14 cellular contexts compared by ENCODE assay signal in genomic region chr3:39542588-39542988, GRCh38.
A peak's percentile ranks its signal among the peaks of the same experiment; 100 is the strongest.
DNase-seq lines count a peak whose midpoint lies in the region; ATAC-seq and TF ChIP-seq lines count a peak whose summit lies in the region.
"Had no signal": no experiment of that assay in that cellular context is flagged by ENCODE, and none has a peak within 500 bp of the region (broad histone marks: within the 10 kb centered on the region; RNA-seq: fewer than 3 reads in every experiment).

No MANE protein-coding gene starts in this region.

- TF ChIP-seq CTCF in Calu3 (IDR thresholded peaks at IDR 0.05; ENCODE audit: unreplicated experiment) = no peak

- intact Hi-C loops in Calu3 (cut with micrococcal nuclease; ENCODE audit: unreplicated experiment) = loop anchor here (2.0 to 10.0 kb wide), 8 partner anchors 125 to 774 kb away; no protein-coding TSS in a partner anchor

- H3K4me1 ChIP-seq in mesendoderm (ENCODE audit: control insufficient read depth, low read depth, low read length) = peaks cover 2% of the 10 kb centered on the region

- no peak overlapping the region for H3K4me3 Mint-ChIP-seq in stimulated activated naive CD8-positive, alpha-beta T cell treated with anti-CD3 and anti-CD28 coated beads, Interleukin-15, amount 100 ng/mL, for 72 hours
- H3K4me3 Mint-ChIP-seq in Calu3 (ENCODE audit: low read depth, unreplicated experiment) = no peak overlapping the region

- no peak overlapping the region for H4K5ac ChIP-seq in mesendoderm (ENCODE audit: low read length)

- H3K4me2 ChIP-seq in mesendoderm (ENCODE audit: low read length) = no peak overlapping the region

- no peaks in the 10 kb centered on the region for H3K79me1 ChIP-seq in mesendoderm (ENCODE audit: low read length)

- no CpG with 5 or more reads among the region's 5 CpGs for WGBS in mesendoderm (ENCODE audit: extremely low coverage, insufficient coverage, low lambda C conversion rate)

- no peaks in the 10 kb centered on the region for H3K27me3 ChIP-seq in mesendoderm (ENCODE audit: insufficient read depth, low read length, poor library complexity)

- peak overlapping the region; percentile 80 for H3K18ac ChIP-seq in mesendoderm (ENCODE audit: low read length)

- H3K36me3 Mint-ChIP-seq in Calu3 (ENCODE audit: insufficient read depth, unreplicated experiment) = no peaks in the 10 kb centered on the region

- peaks cover 6% of the 10 kb centered on the region for H3K4me1 Mint-ChIP-seq in stimulated activated naive CD8-positive, alpha-beta T cell treated with anti-CD3 and anti-CD28 coated beads, Interleukin-15, amount 100 ng/mL, for 72 hours
- H3K4me1 Mint-ChIP-seq in Calu3 (ENCODE audit: low read depth, unreplicated experiment) = no peaks in the 10 kb centered on the region

- H4K8ac ChIP-seq in mesendoderm (ENCODE audit: low read depth, low read length) = no peak overlapping the region

- H3K36me3 ChIP-seq in mesendoderm (ENCODE audit: control insufficient read depth, insufficient read depth, low read length) = no peaks in the 10 kb centered on the region

- H2BK5ac ChIP-seq in mesendoderm (ENCODE audit: low read length) = no peak overlapping the region

- no peak overlapping the region for H3K27ac ChIP-seq in mesendoderm (ENCODE audit: low read depth, low read length)
- H3K27ac ChIP-seq: HL-60 had no signal

- peak overlapping the region; percentile 45 for H2BK15ac ChIP-seq in mesendoderm (replicated peaks; ENCODE audit: low read depth)

- H3K23ac ChIP-seq in mesendoderm (ENCODE audit: low read length) = no peak overlapping the region

- no peak overlapping the region for H3K4me3 ChIP-seq in mesendoderm (ENCODE audit: low read length)

- BruUV-seq in Calu3 (replicated peaks; lab: Mats Ljungman, UMichigan) = no TSS peak

- CTCF ChIA-PET in Calu3 (lab: Charles Lee) = interaction anchor here (0.6 to 1.1 kb wide), 4 partner anchors 10 to 644 kb away, joined by 3 to 6 read pairs (median 3); no protein-coding TSS in a partner anchor

- H2AK5ac ChIP-seq in mesendoderm (ENCODE audit: low read length) = no peak overlapping the region

- H3K27ac Mint-ChIP-seq in stimulated activated naive CD8-positive, alpha-beta T cell treated with anti-CD3 and anti-CD28 coated beads, Interleukin-15, amount 100 ng/mL, for 72 hours = no peak overlapping the region
- H3K27ac Mint-ChIP-seq in Calu3 (ENCODE audit: unreplicated experiment) = no peak overlapping the region

- H3K56ac ChIP-seq in mesendoderm (ENCODE audit: low read length) = no peak overlapping the region

- peak; percentile 32 for ATAC-seq in stimulated activated naive CD8-positive, alpha-beta T cell treated with anti-CD3 and anti-CD28 coated beads, Interleukin-15, amount 100 ng/mL, for 72 hours
- no peak for ATAC-seq in stimulated activated naive CD8-positive, alpha-beta T cell treated with anti-CD3 and anti-CD28 coated beads, Interleukin-15, Interleukin-2, amounts not matched to agents 100 U/mL and 50 U/mL, for 24 hours
- ATAC-seq in HG02885 (IDR thresholded peaks at IDR 0.05; ENCODE audit: poor library complexity, unreplicated experiment) (peak; percentile 53), HG03342 (IDR thresholded peaks at IDR 0.05; ENCODE audit: unreplicated experiment) (no peak)

- no peak overlapping the region for H3K4ac ChIP-seq in mesendoderm (ENCODE audit: low read depth, low read length)

- no peak for DNase-seq in stimulated activated naive CD8-positive, alpha-beta T cell treated with anti-CD3 and anti-CD28 coated beads, Interleukin-15, amount 100 ng/mL, for 72 hours
- no peak for DNase-seq in stimulated activated naive CD8-positive, alpha-beta T cell treated with anti-CD3 and anti-CD28 coated beads, Interleukin-15, Interleukin-2, amounts not matched to agents 100 U/mL and 50 U/mL, for 24 hours
- DNase-seq in mesendoderm (no peak), Calu3 (no peak)
- DNase-seq in central memory CD4-positive, alpha-beta T cell = no peak
- DNase-seq: DMS 273 treated with DMSO at 0.1 percent for 48 hours, NCI-H1048, NCI-H1694, NCI-H446 treated with DMSO at 0.1 percent for 48 hours, NCI-H774, SIG-M5 had no signal

- no peaks in the 10 kb centered on the region for H3K9me3 Mint-ChIP-seq in stimulated activated naive CD8-positive, alpha-beta T cell treated with anti-CD3 and anti-CD28 coated beads, Interleukin-15, amount 100 ng/mL, for 72 hours
- H3K9me3 Mint-ChIP-seq in Calu3 (ENCODE audit: low read depth, unreplicated experiment) = no peaks in the 10 kb centered on the region

- H3K27me3 Mint-ChIP-seq in stimulated activated naive CD8-positive, alpha-beta T cell treated with anti-CD3 and anti-CD28 coated beads, Interleukin-15, amount 100 ng/mL, for 72 hours = peaks cover 22% of the 10 kb centered on the region
- H3K27me3 Mint-ChIP-seq in Calu3 (ENCODE audit: unreplicated experiment) = no peaks in the 10 kb centered on the region

- H2BK120ac ChIP-seq in mesendoderm (ENCODE audit: low read depth, low read length) = peak overlapping the region; percentile 21

- H3K9ac ChIP-seq in mesendoderm (ENCODE audit: low read length) = no peak overlapping the region

- H3K79me2 ChIP-seq in mesendoderm (ENCODE audit: control insufficient read depth, insufficient read depth, low read length) = no peaks in the 10 kb centered on the region

Comparison
In these comparisons a context has a peak if more than half of its experiments do, and no peak if none do; other contexts are left out.
1. ATAC-seq: peak in stimulated activated naive CD8-positive, alpha-beta T cell treated with anti-CD3 and anti-CD28 coated beads, Interleukin-15, amount 100 ng/mL, for 72 hours (single experiment) and HG02885 (single experiment); none in stimulated activated naive CD8-positive, alpha-beta T cell treated with anti-CD3 and anti-CD28 coated beads, Interleukin-15, Interleukin-2, amounts not matched to agents 100 U/mL and 50 U/mL, for 24 hours (single experiment) and HG03342 (single experiment).